ENCODE assay signal across 20 cellular contexts in genomic region chr3:29605845-29606244, GRCh38.
DNase-seq lines count a peak whose midpoint lies in the region; ATAC-seq, FAIRE-seq and TF ChIP-seq lines count a peak whose summit lies in the region.
"Had no signal": no experiment of that assay in that cellular context is flagged by ENCODE, and none has a peak within 500 bp of the region (broad histone marks: within the 10 kb centered on the region; RNA-seq: fewer than 3 reads in every experiment).

No MANE protein-coding gene starts in this region.

- TF ChIP-seq POLR2A in H1 (IDR thresholded peaks at IDR 0.05; ENCODE audit: control extremely low read depth in 1 of 2, low read depth in 2 of 2, low read length in 2 of 2), result no peak

- POLR2A ChIA-PET in H1 (lab: Charles Lee; ENCODE audit: partially characterized antibody), result no interaction called here

- H3K27ac Mint-ChIP-seq in osteocyte (ENCODE audit: unreplicated experiment), result peak overlapping the region; percentile 73
- H3K27ac Mint-ChIP-seq: activated CD4-positive, alpha-beta memory T cell treated with anti-CD3 and anti-CD28 coated beads, Interleukin-2, amount 10 ng/mL, durations not matched to agents 7 days and 5 days; activated naive CD8-positive, alpha-beta T cell treated with anti-CD3 and anti-CD28 coated beads, Interleukin-2, amount 10 ng/mL, durations not matched to agents 7 days and 5 days; activated T-cell treated with anti-CD3 and anti-CD28 coated beads, Interleukin-2, amount 50 U/mL, for 72 hours; endodermal cell; natural killer cell had no signal

- TF ChIP-seq EP300 in H1 (IDR thresholded peaks at IDR 0.05; ENCODE audit: borderline replicate concordance in 1 of 2, low read depth in 2 of 2, low read length in 2 of 2), result no peak

- CTCF ChIA-PET in H1 (lab: Charles Lee; ENCODE audit: partially characterized antibody), result no interaction called here

- no peak overlapping the region for H3K23ac ChIP-seq in H1 (ENCODE audit: insufficient read length)

- TF ChIP-seq CTCF in AG09309 (IDR thresholded peaks at IDR 0.05; ENCODE audit: control insufficient read depth, insufficient read depth, low read depth, low read length, missing control alignments), result no peak
- TF ChIP-seq CTCF in H1 (IDR thresholded peaks at IDR 0.05; ENCODE audit: control extremely low read depth in 1 of 3, insufficient read depth in 1 of 3, low read depth in 1 of 3, low read length in 3 of 3), result no peak
- TF ChIP-seq CTCF in osteocyte (IDR thresholded peaks at IDR 0.05), result no peak

- no peak overlapping the region for H2BK12ac ChIP-seq in H1 (ENCODE audit: low read depth, low read length)

- no peaks in the 10 kb centered on the region for H3K27me3 Mint-ChIP-seq in osteocyte (ENCODE audit: unreplicated experiment)
- H3K27me3 Mint-ChIP-seq: activated CD4-positive, alpha-beta memory T cell treated with anti-CD3 and anti-CD28 coated beads, Interleukin-2, amount 10 ng/mL, durations not matched to agents 7 days and 5 days; activated naive CD8-positive, alpha-beta T cell treated with anti-CD3 and anti-CD28 coated beads, Interleukin-2, amount 10 ng/mL, durations not matched to agents 7 days and 5 days had no signal

- 87% methylated on average over 2 of the region's 2 CpGs; no CpG with 5 or more reads in 1 of the 2 experiments for WGBS in H1 (ENCODE audit: extremely low coverage in 1 of 2, insufficient coverage in 1 of 2, insufficient read length in 1 of 2, insufficient replicate concordance in 2 of 2, low coverage in 1 of 2, low lambda C conversion rate in 2 of 2, missing lambda C conversion rate in 1 of 2), 2 experiments

- H3K9ac ChIP-seq in H1 (replicated peaks in 1 of 4; ENCODE audit: extremely low read depth in 1 of 4, low read depth in 3 of 4, low read length in 3 of 4), result no peak overlapping the region
- H3K9ac ChIP-seq: BLaER1 had no signal

- H3K4me3 ChIP-seq in AG09309 (ENCODE audit: control insufficient read depth, low read depth, low read length), result no peak overlapping the region
- no peak overlapping the region for H3K4me3 ChIP-seq in H1 (ENCODE audit: extremely low read depth in 1 of 4, insufficient read depth in 2 of 4, low read depth in 3 of 4, low read length in 4 of 4)
- H3K4me3 ChIP-seq: BLaER1, lung had no signal

- H3K27ac ChIP-seq in H1 (ENCODE audit: low read depth, low read length), result no peak overlapping the region
- H3K27ac ChIP-seq: BLaER1, VCaP had no signal

- H2BK15ac ChIP-seq in H1 (ENCODE audit: low read length), result no peak overlapping the region

- H2AK5ac ChIP-seq in H1 (ENCODE audit: low read depth, low read length), result no peak overlapping the region

- no peaks in the 10 kb centered on the region for H3K79me1 ChIP-seq in H1 (ENCODE audit: low read depth, low read length)

- H3K4me1 ChIP-seq in H1 (replicated peaks in 1 of 4; ENCODE audit: control insufficient read depth in 3 of 4, insufficient read depth in 4 of 4, low read length in 3 of 4), result no peaks in the 10 kb centered on the region
- H3K4me1 ChIP-seq: BLaER1 had no signal

- no peak overlapping the region for H2BK5ac ChIP-seq in H1 (ENCODE audit: low read depth, low read length)

- H2BK120ac ChIP-seq in H1 (replicated peaks; ENCODE audit: low read depth, low read length), result no peak overlapping the region

- no peak overlapping the region for H4K91ac ChIP-seq in H1 (replicated peaks; ENCODE audit: insufficient read length, low read length)

- no peak for FAIRE-seq in H1 (lab: Jason Lieb, UNC)

- H3K23me2 ChIP-seq in H1 (ENCODE audit: low read depth, low read length), result no peaks in the 10 kb centered on the region

- H3K4me3 Mint-ChIP-seq in osteocyte (ENCODE audit: unreplicated experiment), result no peak overlapping the region
- H3K4me3 Mint-ChIP-seq: activated CD4-positive, alpha-beta memory T cell treated with anti-CD3 and anti-CD28 coated beads, Interleukin-2, amount 10 ng/mL, durations not matched to agents 7 days and 5 days; activated naive CD8-positive, alpha-beta T cell treated with anti-CD3 and anti-CD28 coated beads, Interleukin-2, amount 10 ng/mL, durations not matched to agents 7 days and 5 days; activated T-cell treated with anti-CD3 and anti-CD28 coated beads, Interleukin-2, amount 50 U/mL, for 72 hours; endodermal cell; natural killer cell had no signal

- no peaks in the 10 kb centered on the region for H3K79me2 ChIP-seq in H1 (ENCODE audit: control insufficient read depth in 1 of 2, insufficient read depth in 2 of 2, low read length in 2 of 2)

- no peaks in the 10 kb centered on the region for H3K9me3 ChIP-seq in H1 (ENCODE audit: insufficient read depth in 2 of 2, low read depth in 1 of 2, low read length in 1 of 2)
- H3K9me3 ChIP-seq: BLaER1 had no signal

- H3K4ac ChIP-seq in H1 (replicated peaks; ENCODE audit: insufficient read length, low read depth, low read length), result no peak overlapping the region

- ATAC-seq in HG03135 (IDR thresholded peaks at IDR 0.05; ENCODE audit: unreplicated experiment), result no peak
- ATAC-seq in HG02840 (IDR thresholded peaks at IDR 0.05; ENCODE audit: low FRiP score, unreplicated experiment), result no peak
- ATAC-seq: activated T-cell treated with anti-CD3 and anti-CD28 coated beads, Interleukin-2, amount 50 U/mL, for 72 hours; natural killer cell had no signal

- H3K27me3 ChIP-seq in H1 (replicated peaks in 1 of 4; ENCODE audit: control insufficient read depth in 3 of 4, extremely low read depth in 1 of 4, insufficient read depth in 3 of 4, low read length in 3 of 4), result no peaks in the 10 kb centered on the region
- H3K27me3 ChIP-seq: BLaER1 had no signal

- no peak overlapping the region for H3K14ac ChIP-seq in H1 (ENCODE audit: insufficient read length)

- H3K56ac ChIP-seq in H1 (replicated peaks; ENCODE audit: insufficient read length, low read depth, low read length), result no peak overlapping the region

- no peaks in the 10 kb centered on the region for H3K36me3 ChIP-seq in H1 (ENCODE audit: control insufficient read depth in 2 of 4, insufficient read depth in 4 of 4, low read length in 3 of 4)
- H3K36me3 ChIP-seq: BLaER1 had no signal

- no peak overlapping the region for H2AFZ ChIP-seq in H1 (ENCODE audit: low read length)

- peak; percentile 62 for DNase-seq in AG09309 (ENCODE audit: low read depth)
- DNase-seq in M059J (ENCODE audit: low read depth), result peak; percentile 1
- DNase-seq in H1 (ENCODE audit: low read depth in 1 of 2, low spot score in 2 of 2), result no peak
- DNase-seq in osteocyte (ENCODE audit: extremely low spot score, unreplicated experiment), result no peak
- no peak for DNase-seq in NCI-H187 treated with DMSO at 0.1 percent for 48 hours (lab: John Stamatoyannopoulos, UW)
- no peak for DNase-seq in SKM-1 treated with dmso at 0.1 percent for 144 hours (lab: John Stamatoyannopoulos, UW; ENCODE audit: unreplicated experiment)
- DNase-seq: activated CD4-positive, alpha-beta memory T cell treated with anti-CD3 and anti-CD28 coated beads, Interleukin-2, amount 10 ng/mL, durations not matched to agents 7 days and 5 days; activated naive CD8-positive, alpha-beta T cell treated with anti-CD3 and anti-CD28 coated beads, Interleukin-2, amount 10 ng/mL, durations not matched to agents 7 days and 5 days; activated T-cell treated with anti-CD3 and anti-CD28 coated beads, Interleukin-2, amount 50 U/mL, for 72 hours; DMS 273 treated with DMSO at 0.1 percent for 48 hours; endodermal cell; natural killer cell; NCI-H1092 treated with DMSO at 0.1 percent for 48 hours; retina; RPMI8226 had no signal

- H3K9me3 Mint-ChIP-seq in osteocyte (ENCODE audit: unreplicated experiment), result no peaks in the 10 kb centered on the region
- H3K9me3 Mint-ChIP-seq: activated CD4-positive, alpha-beta memory T cell treated with anti-CD3 and anti-CD28 coated beads, Interleukin-2, amount 10 ng/mL, durations not matched to agents 7 days and 5 days; activated naive CD8-positive, alpha-beta T cell treated with anti-CD3 and anti-CD28 coated beads, Interleukin-2, amount 10 ng/mL, durations not matched to agents 7 days and 5 days; activated T-cell treated with anti-CD3 and anti-CD28 coated beads, Interleukin-2, amount 50 U/mL, for 72 hours; endodermal cell had no signal

- H3K4me2 ChIP-seq in H1 (ENCODE audit: insufficient read depth in 1 of 2, low read depth in 2 of 2, low read length in 2 of 2), result no peak overlapping the region
- H3K4me2 ChIP-seq: BLaER1 had no signal

- H4K20me1 ChIP-seq in H1 (replicated peaks in 1 of 2; ENCODE audit: control insufficient read depth in 1 of 2, insufficient read depth in 2 of 2, low read length in 2 of 2), result no peaks in the 10 kb centered on the region
- H4K20me1 ChIP-seq: BLaER1 had no signal

- H2BK20ac ChIP-seq in H1 (ENCODE audit: low read length), result no peak overlapping the region

- no peak for TF ChIP-seq RAD21 in H1 (IDR thresholded peaks at IDR 0.05 in 1 of 2, conservative IDR thresholded peaks at IDR 0.05 in 1 of 2; ENCODE audit: low read depth in 2 of 2, low read length in 2 of 2)

- H4K5ac ChIP-seq in H1 (ENCODE audit: insufficient read length, low read depth, low read length), result no peak overlapping the region

- no peak overlapping the region for H4K8ac ChIP-seq in H1 (ENCODE audit: extremely low read depth, insufficient read depth, low read length)

- peaks cover 22% of the 10 kb centered on the region for H3K4me1 Mint-ChIP-seq in osteocyte (ENCODE audit: unreplicated experiment)
- H3K4me1 Mint-ChIP-seq: activated CD4-positive, alpha-beta memory T cell treated with anti-CD3 and anti-CD28 coated beads, Interleukin-2, amount 10 ng/mL, durations not matched to agents 7 days and 5 days; activated naive CD8-positive, alpha-beta T cell treated with anti-CD3 and anti-CD28 coated beads, Interleukin-2, amount 10 ng/mL, durations not matched to agents 7 days and 5 days; endodermal cell; natural killer cell had no signal

- no peaks in the 10 kb centered on the region for H3K36me3 Mint-ChIP-seq in osteocyte (ENCODE audit: unreplicated experiment)
- H3K36me3 Mint-ChIP-seq: activated naive CD8-positive, alpha-beta T cell treated with anti-CD3 and anti-CD28 coated beads, Interleukin-2, amount 10 ng/mL, durations not matched to agents 7 days and 5 days; natural killer cell had no signal

- H3K18ac ChIP-seq in H1 (ENCODE audit: extremely low read depth, low read length), result no peak overlapping the region

TF ChIP-seq in H1, 55 proteins besides CTCF, POLR2A, EP300 and RAD21:
- TF ChIP-seq POU5F1 (IDR thresholded peaks at IDR 0.05; ENCODE audit: low read depth, low read length) (no peak), MAFK (IDR thresholded peaks at IDR 0.05; ENCODE audit: low read depth, low read length) (0 out of 2 replicates have a peak, but pooled peaks have one; percentile 22), BACH1 (IDR thresholded peaks at IDR 0.05; ENCODE audit: low read length) (peak; percentile 63)

Comparison
In these comparisons a context has a peak if more than half of its experiments do, and no peak if none do; other contexts are left out.
1. DNase-seq: peak in AG09309 (single experiment) and M059J (single experiment); none in H1 (0 of 2), osteocyte (single experiment), NCI-H187 treated with DMSO at 0.1 percent for 48 hours (single experiment) and SKM-1 treated with dmso at 0.1 percent for 144 hours (single experiment).